Comparison of ENCODE assay signal across 1 cellular context in the genomic region with DNA sequence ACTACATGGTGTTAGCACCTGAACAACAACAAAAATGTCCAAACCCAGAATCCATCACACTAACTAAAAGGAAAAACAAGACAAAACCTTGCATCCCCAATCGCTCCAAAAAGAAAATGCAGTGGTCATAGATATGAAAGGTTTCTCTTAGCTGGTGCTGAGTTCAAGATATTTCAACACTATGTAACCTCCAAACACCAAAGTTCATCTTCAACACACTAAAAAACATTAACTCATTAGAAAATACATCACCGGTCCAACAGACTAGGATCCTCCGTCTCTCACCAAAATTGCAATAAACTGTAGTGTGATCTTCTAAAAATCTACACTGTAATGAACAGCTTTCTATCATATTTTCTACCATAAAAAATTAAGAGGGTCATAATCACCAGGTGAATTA.
TF ChIP-seq lines count a peak whose summit lies in the region.

No MANE protein-coding gene starts in this region.

TF ChIP-seq in WTC11, 78 proteins besides CTCF, POLR2A, EP300 and RAD21 (continued from another document):
- TF ChIP-seq AFF4 (CRISPR knock-in tag; IDR thresholded peaks at IDR 0.05; ENCODE audit: borderline replicate concordance) (no peak), ZNF396 (CRISPR knock-in tag; IDR thresholded peaks at IDR 0.05; ENCODE audit: borderline replicate concordance) (no peak), ZNF532 (CRISPR knock-in tag; IDR thresholded peaks at IDR 0.05; ENCODE audit: borderline replicate concordance) (no peak), GTF2I (CRISPR knock-in tag; conservative IDR thresholded peaks at IDR 0.05) (no peak)
- TF ChIP-seq, protein P1, sequence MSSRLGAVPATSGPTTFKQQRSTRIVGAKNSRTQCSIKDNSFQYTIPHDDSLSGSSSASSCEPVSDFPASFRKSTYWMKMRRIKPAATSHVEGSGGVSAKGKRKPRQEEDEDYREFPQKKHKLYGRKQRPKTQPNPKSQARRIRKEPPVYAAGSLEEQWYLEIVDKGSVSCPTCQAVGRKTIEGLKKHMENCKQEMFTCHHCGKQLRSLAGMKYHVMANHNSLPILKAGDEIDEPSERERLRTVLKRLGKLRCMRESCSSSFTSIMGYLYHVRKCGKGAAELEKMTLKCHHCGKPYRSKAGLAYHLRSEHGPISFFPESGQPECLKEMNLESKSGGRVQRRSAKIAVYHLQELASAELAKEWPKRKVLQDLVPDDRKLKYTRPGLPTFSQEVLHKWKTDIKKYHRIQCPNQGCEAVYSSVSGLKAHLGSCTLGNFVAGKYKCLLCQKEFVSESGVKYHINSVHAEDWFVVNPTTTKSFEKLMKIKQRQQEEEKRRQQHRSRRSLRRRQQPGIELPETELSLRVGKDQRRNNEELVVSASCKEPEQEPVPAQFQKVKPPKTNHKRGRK (CRISPR knock-in tag; IDR thresholded peaks at IDR 0.05; ENCODE audit: borderline replicate concordance), result no peak
TF ChIP-seq in WTC11: peak in this region for 0.
